Comparison of ENCODE assay signal across 20 cellular contexts in genomic region chr3:186013312-186013711, GRCh38.
DNase-seq lines count a peak whose midpoint lies in the region; ATAC-seq and FAIRE-seq lines count a peak whose summit lies in the region.
"Had no signal": no experiment of that assay in that cellular context is flagged by ENCODE, and none has a peak within 500 bp of the region (broad histone marks: within the 10 kb centered on the region; RNA-seq: fewer than 3 reads in every experiment).

No MANE protein-coding gene starts in this region.

- no peak for FAIRE-seq in HTR-8/SVneo (lab: Jason Lieb, UNC)
- FAIRE-seq: A549, D721Med, G401.6, GM12891, HepG2 had no signal

- ATAC-seq in GM21723 (IDR thresholded peaks at IDR 0.05; ENCODE audit: unreplicated experiment): no peak
- ATAC-seq in GM21717 (IDR thresholded peaks at IDR 0.05; ENCODE audit: unreplicated experiment): no peak
- ATAC-seq: A549; CD8-positive, alpha-beta T cell; HepG2 had no signal

- H3K27ac ChIP-seq in temporal lobe (ENCODE audit: low read depth, low read length): peak overlapping the region; percentile 92
- H3K27ac ChIP-seq: A549 had no signal

- intact Hi-C loops in head of caudate nucleus (cut with DNase I): no loop called here

- DNase-seq in anterior cingulate cortex (lab: John Stamatoyannopoulos, UW) (peak in 39 of 58 donors; percentile 5 to 84 (median 29)), head of caudate nucleus (peak; percentile 40 to 96 (median 75)), occipital lobe (lab: John Stamatoyannopoulos, UW) (peak; percentile 66), NCI-H2107 (lab: John Stamatoyannopoulos, UW) (no peak), HTR-8/SVneo (ENCODE audit: insufficient read length, low spot score) (no peak)
- DNase-seq: CD8-positive, alpha-beta T cell; COR-L47; DMS153; DMS79 treated with DMSO at 0.1 percent for 48 hours; EL; HCEC 1CT; HFFc6 had no signal

Comparison
In these comparisons a context has a peak if more than half of its experiments do, and no peak if none do; other contexts are left out.
1. DNase-seq: peak in anterior cingulate cortex (39 of 58), head of caudate nucleus (42 of 42) and occipital lobe (single experiment); none in NCI-H2107 (single experiment) and HTR-8/SVneo (single experiment).